ENCODE assay signal across 21 cellular contexts in genomic region chr3:65284971-65285370, GRCh38.
"Had no signal": no experiment of that assay in that cellular context is flagged by ENCODE, and none has a peak within 500 bp of the region (broad histone marks: within the 10 kb centered on the region; RNA-seq: fewer than 3 reads in every experiment).

No MANE protein-coding gene starts in this region.

- H3K4me1 Mint-ChIP-seq: activated CD4-positive, alpha-beta T cell treated with anti-CD3 and anti-CD28 coated beads, Interleukin-2, amount 10 ng/mL, durations not matched to agents 24 days and 14 days; memory B cell; natural killer cell had no signal

- H3K9me3 ChIP-seq: gastroesophageal sphincter, heart right ventricle, left ventricle myocardium inferior, right atrium auricular region, suprapubic skin had no signal

- H3K27me3 Mint-ChIP-seq: activated CD4-positive, alpha-beta T cell treated with anti-CD3 and anti-CD28 coated beads, Interleukin-2, amount 10 ng/mL, durations not matched to agents 24 days and 14 days; dendritic cell treated with granulocyte-macrophage colony-stimulating factor and Interleukin-4, amounts not matched to agents 40 ng/mL and 50 ng/mL, for 4 days; memory B cell had no signal

- H3K36me3 ChIP-seq: brain microvascular endothelial cell, gastroesophageal sphincter, heart right ventricle, left ventricle myocardium inferior, right atrium auricular region, suprapubic skin had no signal

- H3K27me3 ChIP-seq: brain microvascular endothelial cell, gastroesophageal sphincter, right atrium auricular region, suprapubic skin had no signal

- H3K4me1 ChIP-seq: gastroesophageal sphincter, right atrium auricular region, suprapubic skin had no signal

- DNase-seq: activated CD4-positive, alpha-beta T cell treated with anti-CD3 and anti-CD28 coated beads, Interleukin-2, amount 10 ng/mL, durations not matched to agents 24 days and 14 days; activated CD4-positive, CD25-positive, alpha-beta regulatory T cell; activated CD8-positive, alpha-beta memory T cell treated with anti-CD3 and anti-CD28 coated beads, Interleukin-2, amount 50 U/mL, for 48 hours; activated gamma-delta T cell; activated T-cell treated with anti-CD3 and anti-CD28 coated beads, Interleukin-2, amount 50 U/mL, for 72 hours; brain microvascular endothelial cell; effector memory CD4-positive, alpha-beta T cell; heart right ventricle; left ventricle myocardium inferior; natural killer cell; small intestine; stimulated activated CD4-positive, alpha-beta T cell treated with anti-CD3 and anti-CD28 coated beads, Interleukin-4, amount 100 ng/mL, for 4 hours; stimulated activated CD8-positive, alpha-beta memory T cell treated with anti-CD3 and anti-CD28 coated beads, Interleukin-4, amount 100 ng/mL, for 48 hours; stimulated activated naive CD4-positive, alpha-beta T cell treated with Interleukin-2 at 50 U/mL for 16 hours; trophoblast cell had no signal

- H3K36me3 Mint-ChIP-seq: activated naive CD4-positive, alpha-beta T cell treated with anti-CD3 and anti-CD28 coated beads, Interleukin-2, amount 50 U/mL, for 72 hours; memory B cell; natural killer cell had no signal

- H3K9me3 Mint-ChIP-seq: activated CD4-positive, alpha-beta T cell treated with anti-CD3 and anti-CD28 coated beads, Interleukin-2, amount 10 ng/mL, durations not matched to agents 24 days and 14 days had no signal

- H3K27ac Mint-ChIP-seq: activated CD4-positive, alpha-beta T cell treated with anti-CD3 and anti-CD28 coated beads, Interleukin-2, amount 10 ng/mL, durations not matched to agents 24 days and 14 days; activated naive CD4-positive, alpha-beta T cell treated with anti-CD3 and anti-CD28 coated beads, Interleukin-2, amount 50 U/mL, for 72 hours; activated T-cell treated with anti-CD3 and anti-CD28 coated beads, Interleukin-2, amount 50 U/mL, for 72 hours; dendritic cell treated with granulocyte-macrophage colony-stimulating factor and Interleukin-4, amounts not matched to agents 40 ng/mL and 50 ng/mL, for 4 days; memory B cell; natural killer cell had no signal

- H3K4me3 Mint-ChIP-seq: activated CD4-positive, alpha-beta T cell treated with anti-CD3 and anti-CD28 coated beads, Interleukin-2, amount 10 ng/mL, durations not matched to agents 24 days and 14 days; activated T-cell treated with anti-CD3 and anti-CD28 coated beads, Interleukin-2, amount 50 U/mL, for 72 hours; dendritic cell treated with granulocyte-macrophage colony-stimulating factor and Interleukin-4, amounts not matched to agents 40 ng/mL and 50 ng/mL, for 4 days; memory B cell; natural killer cell had no signal

- H3K27ac ChIP-seq: brain microvascular endothelial cell, gastroesophageal sphincter, heart right ventricle, left ventricle myocardium inferior, right atrium auricular region, suprapubic skin had no signal

- ATAC-seq: activated naive CD4-positive, alpha-beta T cell treated with anti-CD3 and anti-CD28 coated beads, Interleukin-2, amount 50 U/mL, for 72 hours; activated T-cell treated with anti-CD3 and anti-CD28 coated beads, Interleukin-2, amount 50 U/mL, for 72 hours; gastroesophageal sphincter; heart right ventricle; natural killer cell had no signal

- H3K4me3 ChIP-seq: gastroesophageal sphincter, heart right ventricle, left ventricle myocardium inferior, right atrium auricular region, suprapubic skin had no signal
